Comparison of ENCODE assay signal across 12 cellular contexts in the genomic region with DNA sequence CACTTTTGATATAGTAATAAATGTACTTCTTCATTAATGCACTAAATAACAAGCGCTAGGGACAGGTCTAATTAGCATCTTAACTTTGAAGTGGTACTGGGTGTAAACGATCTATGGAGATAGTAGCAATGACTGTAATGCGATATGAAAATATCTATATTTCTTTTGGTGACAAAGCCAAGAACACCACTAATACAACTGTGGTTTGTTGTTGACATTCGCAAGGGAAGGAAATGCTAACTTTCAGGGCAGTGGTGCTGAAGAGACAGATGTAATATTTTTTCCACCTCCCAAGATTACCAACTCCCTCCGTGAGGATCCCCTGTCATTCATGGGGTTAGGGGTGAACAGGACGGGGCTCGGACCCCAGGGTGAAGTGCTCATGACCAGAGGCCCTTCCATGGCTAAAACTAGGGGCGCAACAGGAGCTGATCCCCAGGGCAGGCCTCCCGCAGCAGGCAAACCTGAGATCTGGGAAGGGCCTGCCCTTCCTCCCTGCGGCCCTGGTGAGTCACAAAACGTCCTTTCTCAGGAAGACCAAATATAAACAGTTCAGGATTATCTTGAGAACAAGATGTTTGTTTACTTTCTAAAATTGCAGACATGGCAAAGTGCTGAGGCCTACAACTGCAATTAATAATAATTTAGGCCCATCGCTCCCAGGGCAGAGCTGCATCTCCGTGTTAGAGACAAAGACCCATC.
DNase-seq lines count a peak whose midpoint lies in the region; ATAC-seq, FAIRE-seq and TF ChIP-seq lines count a peak whose summit lies in the region.
"Had no signal": no experiment of that assay in that cellular context is flagged by ENCODE, and none has a peak within 500 bp of the region (broad histone marks: within the 10 kb centered on the region; RNA-seq: fewer than 3 reads in every experiment).

No MANE protein-coding gene starts in this region.

- H3K4me1 ChIP-seq in K562 (replicated peaks in 1 of 2; ENCODE audit: control insufficient read depth in 2 of 2, insufficient read depth in 2 of 2, low read length in 2 of 2), result no peaks in the 10 kb centered on the region; a peak in 1 of 5 replicates
- no peaks in the 10 kb centered on the region for H3K4me1 ChIP-seq in kidney (ENCODE audit: control insufficient read depth in 1 of 2, insufficient read depth in 1 of 2, low read depth in 1 of 2, low read length in 2 of 2)
- H3K4me1 ChIP-seq in upper lobe of right lung, result peaks cover 28% of the 10 kb centered on the region

- POLR2A ChIA-PET in K562 (lab: Yijun Ruan, JAX), result interaction anchor here (0.6 kb wide), 1 partner anchor 291 kb away, joined by 3 read pairs; no protein-coding TSS in a partner anchor

- TF ChIP-seq CTCF in K562 (IDR thresholded peaks at IDR 0.05 in 2 of 3, conservative IDR thresholded peaks at IDR 0.05 in 1 of 3; ENCODE audit: insufficient read depth in 2 of 3, low read depth in 1 of 3, low read length in 3 of 3) (no peak), kidney (IDR thresholded peaks at IDR 0.05; ENCODE audit: borderline replicate concordance, extremely low read depth, insufficient read depth) (no peak), upper lobe of right lung (IDR thresholded peaks at IDR 0.05) (no peak)

- FAIRE-seq in K562 (lab: Jason Lieb, UNC), result no peak
- no peak for FAIRE-seq in kidney (lab: Jason Lieb, UNC)
- FAIRE-seq: A204.1 had no signal

- no peak overlapping the region for H2AFZ ChIP-seq in K562 (ENCODE audit: low read depth, low read length)

- DNase-seq in activated CD8-positive, alpha-beta memory T cell treated with anti-CD3 and anti-CD28 coated beads, Interleukin-2, amount 10 ng/mL, durations not matched to agents 7 days and 5 days, result peak; percentile 34
- DNase-seq in activated CD8-positive, alpha-beta memory T cell treated with anti-CD3 and anti-CD28 coated beads, Interleukin-2, amount 50 U/mL, for 4 hours, result no peak
- DNase-seq in K562 (ENCODE audit: extremely low read depth in 1 of 4, low spot score in 3 of 4), result no peak
- no peak for DNase-seq in kidney
- DNase-seq in upper lobe of right lung, result no peak
- no peak for DNase-seq in foreskin melanocyte
- DNase-seq: foreskin keratinocyte, nephron progenitor cell had no signal

- no peak for ATAC-seq in activated CD8-positive, alpha-beta memory T cell treated with anti-CD3 and anti-CD28 coated beads, Interleukin-2, amount 10 ng/mL, durations not matched to agents 7 days and 5 days
- ATAC-seq in K562, result no peak
- ATAC-seq in upper lobe of right lung, result peak; percentile 74
- ATAC-seq in HG02852 (IDR thresholded peaks at IDR 0.05; ENCODE audit: unreplicated experiment), result no peak
- ATAC-seq in GM19328 (IDR thresholded peaks at IDR 0.05; ENCODE audit: unreplicated experiment), result no peak
- ATAC-seq: foreskin keratinocyte had no signal

- CTCF ChIA-PET in activated CD8-positive, alpha-beta memory T cell treated with anti-CD3 and anti-CD28 coated beads, Interleukin-2, amount 10 ng/mL, durations not matched to agents 7 days and 5 days (lab: Charles Lee), result no interaction called here
- CTCF ChIA-PET in K562 (lab: Yijun Ruan, JAX; ENCODE audit: low intra/inter-chr PET ratio), result no interaction called here

- 0 out of 2 replicates have a peak, but pooled peaks cover 2% of the 10 kb centered on the region for H4K20me1 ChIP-seq in K562 (replicated peaks; ENCODE audit: control insufficient read depth, insufficient read depth, low read length)

- H3K9ac ChIP-seq in K562 (ENCODE audit: insufficient read depth in 1 of 2, low read depth in 2 of 2, low read length in 2 of 2) (no peak overlapping the region), kidney (ENCODE audit: low read length in 2 of 2) (no peak overlapping the region)

- no peak for TF ChIP-seq EP300 in K562 (IDR thresholded peaks at IDR 0.05; ENCODE audit: low read length)

- 9% methylated on average over 13 of the region's 13 CpGs for WGBS in K562 (ENCODE audit: insufficient coverage, low coverage, missing lambda C conversion rate)

- H3K4me3 Mint-ChIP-seq in activated CD8-positive, alpha-beta memory T cell treated with anti-CD3 and anti-CD28 coated beads, Interleukin-2, amount 10 ng/mL, durations not matched to agents 7 days and 5 days, result no peak overlapping the region
- H3K4me3 Mint-ChIP-seq: nephron progenitor cell; T-helper 1 cell treated with Interleukin-12 subunit alpha and Interleukin-12 subunit beta and Interleukin-4 antibody, amounts not matched to agents 30 μg/mL and 1 μg/mL, for 36 hours had no signal

- no peaks in the 10 kb centered on the region for H3K79me2 ChIP-seq in K562 (ENCODE audit: control insufficient read depth, insufficient read depth, low read length)

- H3K4me1 Mint-ChIP-seq in activated CD8-positive, alpha-beta memory T cell treated with anti-CD3 and anti-CD28 coated beads, Interleukin-2, amount 10 ng/mL, durations not matched to agents 7 days and 5 days, result peaks cover 19% of the 10 kb centered on the region

- H3K36me3 Mint-ChIP-seq in activated CD8-positive, alpha-beta memory T cell treated with anti-CD3 and anti-CD28 coated beads, Interleukin-2, amount 10 ng/mL, durations not matched to agents 7 days and 5 days, result no peaks in the 10 kb centered on the region

- no peak overlapping the region for H3K4me2 ChIP-seq in K562 (ENCODE audit: insufficient read depth, low read length)

- in situ Hi-C loops in K562 (cut with MboI), result no loop called here

- no peak for TF ChIP-seq POLR2A in K562 (conservative IDR thresholded peaks at IDR 0.05)

- H3K9me3 ChIP-seq in K562 (replicated peaks; ENCODE audit: control insufficient read depth, insufficient read depth, low read depth, low read length) (no peaks in the 10 kb centered on the region), kidney (ENCODE audit: control insufficient read depth in 1 of 2, low read length in 2 of 2) (no peaks in the 10 kb centered on the region), upper lobe of right lung (no peaks in the 10 kb centered on the region)

- H3K27me3 ChIP-seq in K562 (ENCODE audit: control insufficient read depth in 2 of 2, insufficient read depth in 2 of 2, low read length in 2 of 2), result peaks cover 2 to 12% of the 10 kb centered on the region in 2 experiments; a peak in 3 of 5 replicates
- no peaks in the 10 kb centered on the region for H3K27me3 ChIP-seq in upper lobe of right lung
- H3K27me3 ChIP-seq: foreskin keratinocyte had no signal

- H3K36me3 ChIP-seq in K562 (ENCODE audit: control insufficient read depth, insufficient read depth, low read length), result no peaks in the 10 kb centered on the region
- no peaks in the 10 kb centered on the region for H3K36me3 ChIP-seq in kidney (ENCODE audit: control insufficient read depth in 1 of 2, insufficient read depth in 2 of 2, low read length in 2 of 2)
- no peaks in the 10 kb centered on the region for H3K36me3 ChIP-seq in upper lobe of right lung

- intact Hi-C loops in K562 (cut with micrococcal nuclease) (loop anchor here (5.0 to 10.0 kb wide), 3 partner anchors 105 to 405 kb away; no protein-coding TSS in a partner anchor), kidney (cut with DNase I) (no loop called here), upper lobe of right lung (cut with DNase I) (no loop called here)

- no TSS peak for BruUV-seq in K562 (replicated peaks; lab: Mats Ljungman, UMichigan)

- no peak overlapping the region for H3K27ac Mint-ChIP-seq in activated CD8-positive, alpha-beta memory T cell treated with anti-CD3 and anti-CD28 coated beads, Interleukin-2, amount 10 ng/mL, durations not matched to agents 7 days and 5 days
- H3K27ac Mint-ChIP-seq: nephron progenitor cell; T-helper 1 cell treated with Interleukin-12 subunit alpha and Interleukin-12 subunit beta and Interleukin-4 antibody, amounts not matched to agents 30 μg/mL and 1 μg/mL, for 36 hours had no signal

- no peak for TF ChIP-seq RAD21 in K562 (CRISPR knock-in tag; conservative IDR thresholded peaks at IDR 0.05 in 1 of 2, IDR thresholded peaks at IDR 0.05 in 1 of 2)

- H3K9me3 Mint-ChIP-seq in activated CD8-positive, alpha-beta memory T cell treated with anti-CD3 and anti-CD28 coated beads, Interleukin-2, amount 10 ng/mL, durations not matched to agents 7 days and 5 days (ENCODE audit: low read depth), result no peaks in the 10 kb centered on the region
- H3K9me3 Mint-ChIP-seq: nephron progenitor cell; T-helper 1 cell treated with Interleukin-12 subunit alpha and Interleukin-12 subunit beta and Interleukin-4 antibody, amounts not matched to agents 30 μg/mL and 1 μg/mL, for 36 hours had no signal

- H3K27me3 Mint-ChIP-seq in activated CD8-positive, alpha-beta memory T cell treated with anti-CD3 and anti-CD28 coated beads, Interleukin-2, amount 10 ng/mL, durations not matched to agents 7 days and 5 days, result peaks cover 16% of the 10 kb centered on the region

- H3K4me3 ChIP-seq in K562 (no peak overlapping the region), kidney (ENCODE audit: low read length in 2 of 2) (no peak overlapping the region), upper lobe of right lung (no peak overlapping the region)

- H3K27ac ChIP-seq in K562 (ENCODE audit: extremely low read depth, low read depth, low read length), result no peak overlapping the region
- peak overlapping the region; percentile 48 to 65 for H3K27ac ChIP-seq in kidney (ENCODE audit: low read depth in 2 of 2, low read length in 2 of 2)
- peak overlapping the region; percentile 72 for H3K27ac ChIP-seq in upper lobe of right lung
- H3K27ac ChIP-seq: foreskin keratinocyte had no signal

- H3K9me1 ChIP-seq in K562 (ENCODE audit: control insufficient read depth, insufficient read depth, low read length), result no peaks in the 10 kb centered on the region

TF ChIP-seq in K562, 482 proteins besides CTCF, POLR2A, EP300 and RAD21:
- TF ChIP-seq MAFK (IDR thresholded peaks at IDR 0.05; ENCODE audit: low read length) (0 out of 2 replicates have a peak, but pooled peaks have one; percentile 12), SIX5 (IDR thresholded peaks at IDR 0.05; ENCODE audit: borderline replicate concordance in 1 of 2, insufficient read depth in 1 of 2, low read depth in 1 of 2, low read length in 2 of 2) (no peak), POLR2AphosphoS5 (IDR thresholded peaks at IDR 0.05; ENCODE audit: control insufficient read depth, insufficient read depth, low read depth, low read length) (no peak), FOSL1 (tag; conservative IDR thresholded peaks at IDR 0.05) (peak; percentile 87)
